23 cellular contexts compared by ENCODE assay signal in the genomic region with DNA sequence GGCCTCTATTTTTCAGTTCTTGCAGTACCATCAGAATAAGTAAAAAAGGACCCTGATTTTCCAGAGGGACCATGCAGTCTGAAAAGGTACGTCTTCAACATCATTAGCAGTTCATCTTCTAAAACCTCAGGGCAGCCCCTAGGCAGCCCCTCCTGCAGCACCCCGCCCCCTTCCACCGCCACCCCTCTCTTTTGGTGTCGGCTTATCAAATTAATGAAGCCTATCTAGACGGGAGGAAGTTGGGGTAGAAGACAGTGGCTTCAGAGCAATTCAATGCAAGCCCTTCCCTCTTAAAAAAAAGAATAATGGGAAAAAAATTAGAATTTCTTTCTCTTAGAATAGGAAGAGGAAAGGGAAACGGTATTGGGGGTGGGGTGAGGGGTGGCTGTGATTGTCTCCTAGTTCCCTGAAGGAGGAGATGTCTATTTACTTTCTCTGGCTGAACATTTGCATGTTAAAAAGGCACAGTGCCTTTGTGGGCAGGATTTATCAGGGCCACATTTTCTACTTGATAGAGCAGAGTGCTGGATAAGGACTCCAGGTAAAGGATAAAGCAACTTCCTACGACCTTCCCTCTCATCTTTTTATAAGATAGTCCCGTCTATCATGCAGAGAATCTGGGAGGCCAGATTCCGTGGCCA.
DNase-seq lines count a peak whose midpoint lies in the region; ATAC-seq and TF ChIP-seq lines count a peak whose summit lies in the region.
"Had no signal": no experiment of that assay in that cellular context is flagged by ENCODE, and none has a peak within 500 bp of the region (broad histone marks: within the 10 kb centered on the region; RNA-seq: fewer than 3 reads in every experiment).

No MANE protein-coding gene starts in this region.

- H2BK20ac ChIP-seq in H9 (ENCODE audit: low read depth, low read length, poor library complexity, severe bottlenecking) = peak overlapping the region; percentile 76

- H3K36me3 ChIP-seq in ectodermal cell (ENCODE audit: control insufficient read depth, insufficient read depth, low read length) (peaks cover 10% of the 10 kb centered on the region), mesendoderm (ENCODE audit: control insufficient read depth, insufficient read depth, low read length) (no peaks in the 10 kb centered on the region)
- H3K36me3 ChIP-seq: esophagus muscularis mucosa, pancreas, upper lobe of left lung had no signal

- H3K4me1 Mint-ChIP-seq in H9 = peaks cover 52 to 54% of the 10 kb centered on the region in 2 experiments

- H2BK5ac ChIP-seq in H9 (ENCODE audit: insufficient read length, low read length) = no peak overlapping the region
- peak overlapping the region; percentile 62 for H2BK5ac ChIP-seq in mesendoderm (ENCODE audit: low read length)

- no peak overlapping the region for H2BK15ac ChIP-seq in H9 (ENCODE audit: low read depth, low read length)
- H2BK15ac ChIP-seq in mesendoderm (replicated peaks; ENCODE audit: low read depth) = no peak overlapping the region

- H3K27me3 ChIP-seq in H9 (ENCODE audit: insufficient read depth, low read length) (no peaks in the 10 kb centered on the region; the same call in 1 of the 2 replicates), ectodermal cell (ENCODE audit: control insufficient read depth, insufficient read depth, low read length, poor library complexity, severe bottlenecking) (no peaks in the 10 kb centered on the region), mesendoderm (ENCODE audit: insufficient read depth, low read length, poor library complexity) (no peaks in the 10 kb centered on the region)
- H3K27me3 ChIP-seq: esophagus muscularis mucosa, pancreas, upper lobe of left lung had no signal

- peak overlapping the region; percentile 10 for H2BK120ac ChIP-seq in H9 (ENCODE audit: low read depth, low read length, poor library complexity, severe bottlenecking)
- peak overlapping the region; percentile 10 for H2BK120ac ChIP-seq in mesendoderm (ENCODE audit: low read depth, low read length)

- no peak overlapping the region for H3T11ph ChIP-seq in H9 (ENCODE audit: low read length)

- H4K5ac ChIP-seq in H9 (ENCODE audit: insufficient read length, low read depth, low read length) (no peak overlapping the region), mesendoderm (ENCODE audit: low read length) (no peak overlapping the region)

- H3K23ac ChIP-seq in H9 (ENCODE audit: insufficient read length, low read depth, low read length) = no peak overlapping the region
- peak overlapping the region; percentile 19 for H3K23ac ChIP-seq in mesendoderm (ENCODE audit: low read length)

- ATAC-seq in HG02678 (IDR thresholded peaks at IDR 0.05; ENCODE audit: unreplicated experiment) (no peak), HG03196 (IDR thresholded peaks at IDR 0.05; ENCODE audit: unreplicated experiment) (no peak)
- ATAC-seq: activated naive CD4-positive, alpha-beta T cell treated with anti-CD3 and anti-CD28 coated beads, Interleukin-2, amount 50 U/mL, for 72 hours; HCT116 had no signal

- H3K79me1 ChIP-seq in H9 (ENCODE audit: insufficient read depth, low read depth, low read length, poor library complexity, severe bottlenecking) = no peaks in the 10 kb centered on the region
- H3K79me1 ChIP-seq in mesendoderm (ENCODE audit: low read length) = no peaks in the 10 kb centered on the region

- H3K9ac ChIP-seq in H9 (ENCODE audit: extremely low read depth, insufficient read length, low read length) (no peak overlapping the region), mesendoderm (ENCODE audit: low read length) (peak overlapping the region; percentile 33)

- no peak overlapping the region for H3K4ac ChIP-seq in H9 (ENCODE audit: low read depth, low read length)
- no peak overlapping the region for H3K4ac ChIP-seq in mesendoderm (ENCODE audit: low read depth, low read length)

- H3K18ac ChIP-seq in H9 (ENCODE audit: insufficient read length, low read depth, low read length) (peak overlapping the region; percentile 66), mesendoderm (ENCODE audit: low read length) (no peak overlapping the region)

- H2AK5ac ChIP-seq in H9 (ENCODE audit: insufficient read length, low read length) = no peak overlapping the region
- H2AK5ac ChIP-seq in mesendoderm (ENCODE audit: low read length) = peak overlapping the region; percentile 29

- H4K91ac ChIP-seq in H9 (ENCODE audit: insufficient read length, low read depth, low read length) = no peak overlapping the region

- peak overlapping the region; percentile 47 to 69 for H3K4me3 Mint-ChIP-seq in H9
- H3K4me3 Mint-ChIP-seq: naive B cell had no signal

- no peak for TF ChIP-seq CTCF in H9 (conservative IDR thresholded peaks at IDR 0.05)

- H3K9me3 ChIP-seq in H9 (ENCODE audit: control insufficient read depth, low read depth, low read length) = no peaks in the 10 kb centered on the region
- no peaks in the 10 kb centered on the region for H3K9me3 ChIP-seq in ectodermal cell (ENCODE audit: control insufficient read depth, low read length)
- H3K9me3 ChIP-seq: esophagus muscularis mucosa, pancreas, upper lobe of left lung had no signal

- H2BK12ac ChIP-seq in H9 (ENCODE audit: insufficient read length, low read depth, low read length) = peak overlapping the region; percentile 77

- no peaks in the 10 kb centered on the region for H3K79me2 ChIP-seq in H9 (ENCODE audit: insufficient read depth, low read length)
- no peaks in the 10 kb centered on the region for H3K79me2 ChIP-seq in mesendoderm (ENCODE audit: control insufficient read depth, insufficient read depth, low read length)

- DNase-seq in NCI-H1417 (lab: John Stamatoyannopoulos, UW) (peak in 2 of 3 experiments; percentile 33 to 41), NCI-H1417 treated with DMSO at 0.1 percent for 48 hours (lab: John Stamatoyannopoulos, UW) (no peak), H9 (no peak), mesendoderm (peak; percentile 47), GDM1 (lab: John Stamatoyannopoulos, UW) (no peak)
- DNase-seq: activated CD4-positive, alpha-beta T cell treated with anti-CD3 and anti-CD28 coated beads, Interleukin-2, amount 50 U/mL, for 1 hour; AML-193; effector CD4-positive, alpha-beta T cell; hypothalamus; KBM-7; kidney glomerular epithelial cell; mesenchymal stem cell; MM.1S; naive B cell; pancreas; stimulated activated CD8-positive, alpha-beta memory T cell treated with anti-CD3 and anti-CD28 coated beads, Interleukin-4, amount 100 ng/mL, for 48 hours; upper lobe of left lung had no signal

- H3K4me2 ChIP-seq in H9 (ENCODE audit: insufficient read depth, insufficient read length, low read length) (peak overlapping the region; percentile 43), mesendoderm (ENCODE audit: low read length) (peak overlapping the region; percentile 22)

- WGBS in H9 (ENCODE audit: extremely low coverage, insufficient read length, low lambda C conversion rate) = no CpG with 5 or more reads among the region's 9 CpGs
- WGBS in ectodermal cell, 2 experiments = 10 to 15% methylated on average over 9 of the region's 9 CpGs
- no CpG with 5 or more reads among the region's 9 CpGs for WGBS in mesendoderm (ENCODE audit: extremely low coverage, insufficient coverage, low lambda C conversion rate)

- peaks cover 6 to 11% of the 10 kb centered on the region in 2 experiments; a peak in 4 of 5 replicates for H3K9me3 Mint-ChIP-seq in H9

- H3K36me3 Mint-ChIP-seq in H9 (ENCODE audit: insufficient read depth in 1 of 3, low read depth in 3 of 3) = peaks cover 4 to 14% (median 10%) of the 10 kb centered on the region in 3 experiments; a peak in 6 of 7 replicates
- H3K36me3 Mint-ChIP-seq: activated naive CD4-positive, alpha-beta T cell treated with anti-CD3 and anti-CD28 coated beads, Interleukin-2, amount 50 U/mL, for 72 hours; naive B cell had no signal

- no peak overlapping the region for H3K56ac ChIP-seq in H9 (ENCODE audit: insufficient read length, low read depth, low read length)
- peak overlapping the region; percentile 78 for H3K56ac ChIP-seq in mesendoderm (ENCODE audit: low read length)

- H4K20me1 ChIP-seq in H9 (ENCODE audit: control insufficient read depth, insufficient read depth, insufficient read length) = no peaks in the 10 kb centered on the region

- no peak overlapping the region for H4K8ac ChIP-seq in H9 (replicated peaks; ENCODE audit: insufficient read length, low read depth, low read length)
- H4K8ac ChIP-seq in mesendoderm (ENCODE audit: low read depth, low read length) = peak overlapping the region; percentile 59

- peaks cover 4% of the 10 kb centered on the region for H3K23me2 ChIP-seq in H9 (ENCODE audit: insufficient read length, low read depth, low read length, poor library complexity, severe bottlenecking)

- no peaks in the 10 kb centered on the region; the same call in 1 of the 2 replicates for H3K27me3 Mint-ChIP-seq in H9 (ENCODE audit: low read depth)
- H3K27me3 Mint-ChIP-seq: naive B cell had no signal

- peak overlapping the region; percentile 68 for H3K27ac ChIP-seq in H9 (ENCODE audit: insufficient read length, low read depth, low read length)
- peak overlapping the region; percentile 59 for H3K27ac ChIP-seq in ectodermal cell (ENCODE audit: insufficient read depth, low read depth, low read length, poor library complexity, severe bottlenecking)
- H3K27ac ChIP-seq in mesendoderm (ENCODE audit: low read depth, low read length) = peak overlapping the region; percentile 5
- H3K27ac ChIP-seq: esophagus muscularis mucosa, pancreas, upper lobe of left lung had no signal

- H2AFZ ChIP-seq in H9 (ENCODE audit: low read length) = peak overlapping the region; percentile 24

- peak overlapping the region; percentile 47 for H3K14ac ChIP-seq in H9 (ENCODE audit: insufficient read depth, low read length)

- H3K4me1 ChIP-seq in H9 (ENCODE audit: insufficient read depth, low read length) (peaks cover 20% of the 10 kb centered on the region; the same call in 1 of the 2 replicates), ectodermal cell (ENCODE audit: control insufficient read depth, insufficient read depth, low read length) (peaks cover 50% of the 10 kb centered on the region), mesendoderm (ENCODE audit: control insufficient read depth, low read depth, low read length) (peaks cover 16% of the 10 kb centered on the region)
- H3K4me1 ChIP-seq: pancreas had no signal

- peak overlapping the region; percentile 90 to 93 (median 91) for H3K27ac Mint-ChIP-seq in H9
- H3K27ac Mint-ChIP-seq: activated naive CD4-positive, alpha-beta T cell treated with anti-CD3 and anti-CD28 coated beads, Interleukin-2, amount 50 U/mL, for 72 hours; naive B cell had no signal

- H3K4me3 ChIP-seq in ectodermal cell (ENCODE audit: insufficient read depth, low read depth, low read length) (no peak overlapping the region), mesendoderm (ENCODE audit: low read length) (no peak overlapping the region)
- H3K4me3 ChIP-seq: esophagus muscularis mucosa, pancreas, upper lobe of left lung had no signal

Comparison
In these comparisons a context has a peak if more than half of its experiments do, and no peak if none do; other contexts are left out.
1. DNase-seq: peak in NCI-H1417 (2 of 3) and mesendoderm (single experiment); none in NCI-H1417 treated with DMSO at 0.1 percent for 48 hours (single experiment), H9 (single experiment) and GDM1 (single experiment).
2. H3K27ac ChIP-seq: peak in every context shown above with its lines; median percentile 68 in H9; 59 in ectodermal cell; 5 in mesendoderm.